In the genomic region with DNA sequence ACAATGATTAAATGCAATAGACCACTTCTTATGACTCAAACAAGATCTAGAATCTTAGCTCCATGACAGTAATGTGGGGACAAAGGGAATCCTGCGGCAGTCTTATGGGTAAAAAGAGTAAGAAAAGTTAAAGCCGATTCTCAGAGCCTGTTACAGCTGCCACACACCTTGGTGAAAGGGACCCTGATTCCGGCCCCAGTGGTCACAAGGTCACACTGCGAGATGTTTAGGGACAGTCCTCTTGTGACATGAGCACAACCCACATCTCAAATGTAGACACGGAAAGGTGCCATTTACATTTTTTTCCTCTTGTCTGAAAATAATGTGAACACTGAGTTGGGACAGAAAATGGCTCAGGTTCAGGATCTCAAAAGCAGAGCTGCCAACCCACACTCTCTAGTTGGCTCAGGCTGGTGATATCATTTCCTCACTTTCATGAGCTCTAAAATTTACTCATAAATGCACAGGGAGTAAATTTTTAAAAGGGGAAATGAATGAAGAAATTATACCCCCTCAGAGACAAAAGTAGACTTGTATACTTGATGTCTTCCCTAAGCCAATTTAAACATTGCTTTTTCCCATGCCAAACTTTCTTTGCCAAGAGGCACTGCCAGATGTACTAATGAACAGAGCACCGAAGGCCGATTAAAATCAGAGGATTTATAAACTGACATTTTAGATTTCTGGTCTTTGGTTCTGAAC, we compare ENCODE assay signal across 1 cellular context.
TF ChIP-seq lines count a peak whose summit lies in the region.

No MANE protein-coding gene starts in this region.

TF ChIP-seq in WTC11, 78 proteins besides CTCF, POLR2A, EP300 and RAD21 (continued from another document):
- no peak for TF ChIP-seq SMAD3 (CRISPR knock-in tag; IDR thresholded peaks at IDR 0.05; ENCODE audit: borderline replicate concordance)
- TF ChIP-seq NR3C1 (CRISPR knock-in tag; conservative IDR thresholded peaks at IDR 0.05; ENCODE audit: low read depth): no peak
- no peak for TF ChIP-seq ZNF416 (CRISPR knock-in tag; IDR thresholded peaks at IDR 0.05)
- no peak for TF ChIP-seq JAZF1 (CRISPR knock-in tag; IDR thresholded peaks at IDR 0.05)
- TF ChIP-seq ELF4 (CRISPR knock-in tag; IDR thresholded peaks at IDR 0.05; ENCODE audit: low read depth): no peak
- TF ChIP-seq, protein P1, sequence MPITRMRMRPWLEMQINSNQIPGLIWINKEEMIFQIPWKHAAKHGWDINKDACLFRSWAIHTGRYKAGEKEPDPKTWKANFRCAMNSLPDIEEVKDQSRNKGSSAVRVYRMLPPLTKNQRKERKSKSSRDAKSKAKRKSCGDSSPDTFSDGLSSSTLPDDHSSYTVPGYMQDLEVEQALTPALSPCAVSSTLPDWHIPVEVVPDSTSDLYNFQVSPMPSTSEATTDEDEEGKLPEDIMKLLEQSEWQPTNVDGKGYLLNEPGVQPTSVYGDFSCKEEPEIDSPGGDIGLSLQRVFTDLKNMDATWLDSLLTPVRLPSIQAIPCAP (CRISPR knock-in tag; IDR thresholded peaks at IDR 0.05): no peak
- no peak for TF ChIP-seq CBFB (CRISPR knock-in tag; IDR thresholded peaks at IDR 0.05; ENCODE audit: low read depth)
- TF ChIP-seq FOXJ3 (CRISPR knock-in tag; IDR thresholded peaks at IDR 0.05; ENCODE audit: borderline replicate concordance): no peak
- no peak for TF ChIP-seq TP53 (CRISPR knock-in tag; IDR thresholded peaks at IDR 0.05)
- TF ChIP-seq, protein P2, sequence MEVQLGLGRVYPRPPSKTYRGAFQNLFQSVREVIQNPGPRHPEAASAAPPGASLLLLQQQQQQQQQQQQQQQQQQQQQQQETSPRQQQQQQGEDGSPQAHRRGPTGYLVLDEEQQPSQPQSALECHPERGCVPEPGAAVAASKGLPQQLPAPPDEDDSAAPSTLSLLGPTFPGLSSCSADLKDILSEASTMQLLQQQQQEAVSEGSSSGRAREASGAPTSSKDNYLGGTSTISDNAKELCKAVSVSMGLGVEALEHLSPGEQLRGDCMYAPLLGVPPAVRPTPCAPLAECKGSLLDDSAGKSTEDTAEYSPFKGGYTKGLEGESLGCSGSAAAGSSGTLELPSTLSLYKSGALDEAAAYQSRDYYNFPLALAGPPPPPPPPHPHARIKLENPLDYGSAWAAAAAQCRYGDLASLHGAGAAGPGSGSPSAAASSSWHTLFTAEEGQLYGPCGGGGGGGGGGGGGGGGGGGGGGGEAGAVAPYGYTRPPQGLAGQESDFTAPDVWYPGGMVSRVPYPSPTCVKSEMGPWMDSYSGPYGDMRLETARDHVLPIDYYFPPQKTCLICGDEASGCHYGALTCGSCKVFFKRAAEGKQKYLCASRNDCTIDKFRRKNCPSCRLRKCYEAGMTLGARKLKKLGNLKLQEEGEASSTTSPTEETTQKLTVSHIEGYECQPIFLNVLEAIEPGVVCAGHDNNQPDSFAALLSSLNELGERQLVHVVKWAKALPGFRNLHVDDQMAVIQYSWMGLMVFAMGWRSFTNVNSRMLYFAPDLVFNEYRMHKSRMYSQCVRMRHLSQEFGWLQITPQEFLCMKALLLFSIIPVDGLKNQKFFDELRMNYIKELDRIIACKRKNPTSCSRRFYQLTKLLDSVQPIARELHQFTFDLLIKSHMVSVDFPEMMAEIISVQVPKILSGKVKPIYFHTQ (CRISPR knock-in tag; IDR thresholded peaks at IDR 0.05): no peak
- TF ChIP-seq, protein P3, sequence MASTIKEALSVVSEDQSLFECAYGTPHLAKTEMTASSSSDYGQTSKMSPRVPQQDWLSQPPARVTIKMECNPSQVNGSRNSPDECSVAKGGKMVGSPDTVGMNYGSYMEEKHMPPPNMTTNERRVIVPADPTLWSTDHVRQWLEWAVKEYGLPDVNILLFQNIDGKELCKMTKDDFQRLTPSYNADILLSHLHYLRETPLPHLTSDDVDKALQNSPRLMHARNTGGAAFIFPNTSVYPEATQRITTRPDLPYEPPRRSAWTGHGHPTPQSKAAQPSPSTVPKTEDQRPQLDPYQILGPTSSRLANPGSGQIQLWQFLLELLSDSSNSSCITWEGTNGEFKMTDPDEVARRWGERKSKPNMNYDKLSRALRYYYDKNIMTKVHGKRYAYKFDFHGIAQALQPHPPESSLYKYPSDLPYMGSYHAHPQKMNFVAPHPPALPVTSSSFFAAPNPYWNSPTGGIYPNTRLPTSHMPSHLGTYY (CRISPR knock-in tag; IDR thresholded peaks at IDR 0.05): no peak
- TF ChIP-seq SOX15 (CRISPR knock-in tag; IDR thresholded peaks at IDR 0.05): no peak
- TF ChIP-seq FOXK1 (CRISPR knock-in tag; IDR thresholded peaks at IDR 0.05): no peak
- TF ChIP-seq KAT7 (CRISPR knock-in tag; IDR thresholded peaks at IDR 0.05; ENCODE audit: borderline replicate concordance): no peak
